In genomic region chr12:122064034-122064777, GRCh38 we compare ENCODE assay signal across 8 cellular contexts. TPM values are rescaled to one million over a fixed set of nuclear protein-coding genes. Genes with fewer than 3 reads are reported as not detected.
DNase-seq lines count a peak whose midpoint lies in the region; ATAC-seq, FAIRE-seq and TF ChIP-seq lines count a peak whose summit lies in the region.

No MANE protein-coding gene starts in this region.

- H3K9me3 Mint-ChIP-seq in activated T-cell treated with anti-CD3 and anti-CD28 coated beads, Interleukin-2, amount 50 U/mL, for 72 hours = no peaks in the 10 kb centered on the region
- H3K9me3 Mint-ChIP-seq in nephron = no peaks in the 10 kb centered on the region

- H3K4me3 Mint-ChIP-seq in activated T-cell treated with anti-CD3 and anti-CD28 coated beads, Interleukin-2, amount 50 U/mL, for 72 hours = no peak overlapping the region
- peak overlapping the region; percentile 46 to 75 (median 55) for H3K4me3 Mint-ChIP-seq in nephron

- H3K4me1 Mint-ChIP-seq in activated T-cell treated with anti-CD3 and anti-CD28 coated beads, Interleukin-2, amount 50 U/mL, for 72 hours (ENCODE audit: low read depth) = peaks cover 24% of the 10 kb centered on the region
- peaks cover 62% of the 10 kb centered on the region for H3K4me1 Mint-ChIP-seq in nephron

- ATAC-seq in HG03354 (IDR thresholded peaks at IDR 0.05; ENCODE audit: poor library complexity, severe bottlenecking, unreplicated experiment) (peak; percentile 55), GM21447 (IDR thresholded peaks at IDR 0.05; ENCODE audit: unreplicated experiment) (no peak)
- ATAC-seq in activated T-cell treated with anti-CD3 and anti-CD28 coated beads, Interleukin-2, amount 50 U/mL, for 72 hours (replicated peaks in 1 of 2) = peak; percentile 72 to 76

- peaks cover 7% of the 10 kb centered on the region for H3K27me3 Mint-ChIP-seq in activated T-cell treated with anti-CD3 and anti-CD28 coated beads, Interleukin-2, amount 50 U/mL, for 72 hours (ENCODE audit: low read depth)
- H3K27me3 Mint-ChIP-seq in nephron (ENCODE audit: low read depth) = peaks cover 3% of the 10 kb centered on the region

- peak; percentile 45 to 52 (median 46) for TF ChIP-seq CTCF in nephron (IDR thresholded peaks at IDR 0.05; ENCODE audit: unreplicated experiment in 3 of 3)

- no peak for FAIRE-seq in frontal cortex (lab: Jason Lieb, UNC)

- no peak overlapping the region for H3K27ac Mint-ChIP-seq in activated T-cell treated with anti-CD3 and anti-CD28 coated beads, Interleukin-2, amount 50 U/mL, for 72 hours
- H3K27ac Mint-ChIP-seq in nephron = peak overlapping the region; percentile 97 to 99 (median 98)

- DNase-seq in DMS79 (lab: John Stamatoyannopoulos, UW) = peak; percentile 78
- peak; percentile 72 for DNase-seq in NCI-H774 (lab: John Stamatoyannopoulos, UW)
- peak; percentile 23 to 36 for DNase-seq in activated T-cell treated with anti-CD3 and anti-CD28 coated beads, Interleukin-2, amount 50 U/mL, for 72 hours
- DNase-seq in frontal cortex (ENCODE audit: low spot score in 2 of 2) = peak; percentile 65 to 79
- no peak for DNase-seq in cortex of kidney (lab: John Stamatoyannopoulos, UW)

- no peaks in the 10 kb centered on the region for H3K36me3 Mint-ChIP-seq in activated T-cell treated with anti-CD3 and anti-CD28 coated beads, Interleukin-2, amount 50 U/mL, for 72 hours (ENCODE audit: insufficient read depth in 2 of 2)
- H3K36me3 Mint-ChIP-seq in nephron (ENCODE audit: low read depth) = peaks cover 27% of the 10 kb centered on the region

RNA-seq across cellular contexts. Expression of gene MLXIP, which starts 14.3 kb away (rescaled TPM):
- total RNA-seq in activated T-cell treated with anti-CD3 and anti-CD28 coated beads, Interleukin-2, amount 50 U/mL, for 72 hours = 10 to 100 TPM; 17.1 to 17.5 TPM
- 6.9 TPM for total RNA-seq in frontal cortex

RNA-seq across cellular contexts. Expression of gene BCL7A, which starts 42.5 kb away (rescaled TPM):
- 10 to 100 TPM in 1 of 2 donors, 1 to 10 TPM in 1; 6.4 to 12.2 TPM for total RNA-seq in activated T-cell treated with anti-CD3 and anti-CD28 coated beads, Interleukin-2, amount 50 U/mL, for 72 hours
- 88.0 TPM for total RNA-seq in frontal cortex

Comparison
In these comparisons a context has a peak if more than half of its experiments do, and no peak if none do; other contexts are left out.
1. H3K4me3 Mint-ChIP-seq: peak in nephron (3 of 3); none in activated T-cell treated with anti-CD3 and anti-CD28 coated beads, Interleukin-2, amount 50 U/mL, for 72 hours (0 of 2).